Comparison of ENCODE assay signal across 8 cellular contexts in the genomic region with DNA sequence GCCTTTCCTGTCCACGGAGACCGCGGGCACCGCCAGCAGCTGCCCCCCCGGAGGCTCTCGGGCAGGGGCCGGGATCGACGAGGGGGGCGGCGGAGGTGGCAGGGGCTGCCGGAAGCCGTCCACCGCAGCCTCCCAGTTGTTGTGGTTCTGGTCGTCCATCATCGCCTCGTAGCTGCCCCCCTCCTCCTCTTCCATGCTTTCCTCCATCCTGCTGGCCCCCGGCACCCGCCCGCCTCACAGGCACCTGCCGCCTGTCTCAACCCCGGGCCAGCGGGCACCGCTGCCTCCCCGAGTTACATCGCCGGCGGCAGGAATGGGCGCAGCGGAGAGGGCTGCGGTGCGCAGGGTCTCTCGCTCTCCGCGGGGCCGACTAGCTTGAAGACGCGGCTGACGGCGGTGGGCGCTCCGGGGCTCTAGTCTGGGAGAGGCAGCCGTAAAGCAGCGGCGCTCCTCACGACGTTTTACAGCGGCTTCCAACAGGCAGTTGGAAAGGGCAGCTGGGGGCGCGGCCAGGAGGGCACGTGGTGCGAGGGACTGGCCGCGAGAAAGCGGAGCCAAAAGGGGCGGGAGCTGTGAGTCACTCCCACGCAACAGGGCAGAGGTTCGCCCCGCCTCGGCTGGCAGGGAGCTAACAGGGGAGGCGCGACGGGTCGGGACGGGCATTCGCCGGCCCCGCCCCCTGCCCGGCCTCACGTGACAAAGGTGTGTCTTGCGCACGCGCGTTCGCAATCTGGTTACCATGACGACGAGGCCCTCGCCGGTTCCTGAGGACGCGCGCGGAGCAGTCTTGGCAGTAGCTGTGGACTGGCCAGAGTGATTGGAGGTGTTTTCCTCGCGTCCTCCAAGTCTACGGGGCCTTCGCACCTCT. TPM values are rescaled to one million over a fixed set of nuclear protein-coding genes. Genes with fewer than 3 reads are reported as not detected.
DNase-seq lines count a peak whose midpoint lies in the region; ATAC-seq and TF ChIP-seq lines count a peak whose summit lies in the region.

CACUL1 (minus strand) TSS at position 415 of the 868 bp plus-strand sequence; CDS start at position 207, 208 bp downstream.

- peaks cover 4% of the 10 kb centered on the region; the same call in 1 of the 2 replicates for H3K36me3 ChIP-seq in RWPE2 (ENCODE audit: low read depth)

- ATAC-seq in RWPE2 (ENCODE audit: low read depth) (peak; percentile 81), natural killer cell (peak; percentile 95 to 99 (median 97))

- peaks cover 27% of the 10 kb centered on the region for H3K4me1 Mint-ChIP-seq in activated T-helper 2 cell treated with anti-CD3 and anti-CD28 coated beads, Interferon-gamma antibody, Interleukin-2, Interleukin-4, amounts not matched to agents 10 μg/mL and 5 μg/mL and 100 μg/mL, durations not matched to agents 14 hours and 24 hours and 36 hours (ENCODE audit: low read depth)
- H3K4me1 Mint-ChIP-seq in natural killer cell, result peaks cover 32 to 39% of the 10 kb centered on the region in 2 donors

- H3K4me3 ChIP-seq in RWPE2 (ENCODE audit: severe bottlenecking), result peak within 1 kb of the TSS; percentile 78

- TF ChIP-seq CTCF in RWPE2 (IDR thresholded peaks at IDR 0.05; ENCODE audit: poor library complexity, severe bottlenecking) (no peak), natural killer cell (IDR thresholded peaks at IDR 0.05) (no peak)

- peak within 1 kb of the TSS; percentile 79 for H3K27ac Mint-ChIP-seq in activated T-helper 2 cell treated with anti-CD3 and anti-CD28 coated beads, Interferon-gamma antibody, Interleukin-2, Interleukin-4, amounts not matched to agents 10 μg/mL and 5 μg/mL and 100 μg/mL, durations not matched to agents 14 hours and 24 hours and 36 hours
- peak within 1 kb of the TSS; percentile 92 to 95 for H3K27ac Mint-ChIP-seq in natural killer cell

- peaks cover 16% of the 10 kb centered on the region for H3K4me1 ChIP-seq in RWPE2 (ENCODE audit: insufficient read depth, poor library complexity, severe bottlenecking)

- intact Hi-C loops in activated T-helper 2 cell treated with anti-CD3 and anti-CD28 coated beads, Interferon-gamma antibody, Interleukin-2, Interleukin-4, amounts not matched to agents 10 μg/mL and 5 μg/mL and 100 μg/mL, durations not matched to agents 14 hours and 24 hours and 36 hours (cut with micrococcal nuclease), result loop anchor here (1.0 to 10.0 kb wide), 4 partner anchors 22 to 412 kb away; partner anchors contain the start of genes FAM204A and SFXN4
- intact Hi-C loops in natural killer cell (cut with micrococcal nuclease), result loop anchor here (1.0 to 10.0 kb wide), 3 partner anchors 19 to 840 kb away; partner anchors contain the start of gene TIAL1

- no peaks in the 10 kb centered on the region for H3K9me3 ChIP-seq in RWPE2 (ENCODE audit: severe bottlenecking)

- H3K27me3 ChIP-seq in RWPE2 (ENCODE audit: insufficient read depth, poor library complexity, severe bottlenecking), result no peaks in the 10 kb centered on the region

- peak within 1 kb of the TSS; percentile 73 for H3K27ac ChIP-seq in RWPE2 (ENCODE audit: poor library complexity, severe bottlenecking)

- H3K27me3 Mint-ChIP-seq in activated T-helper 2 cell treated with anti-CD3 and anti-CD28 coated beads, Interferon-gamma antibody, Interleukin-2, Interleukin-4, amounts not matched to agents 10 μg/mL and 5 μg/mL and 100 μg/mL, durations not matched to agents 14 hours and 24 hours and 36 hours (ENCODE audit: low read depth), result peaks cover 14% of the 10 kb centered on the region
- H3K27me3 Mint-ChIP-seq in natural killer cell (ENCODE audit: low read depth in 2 of 2), result peaks cover 0 to 7% of the 10 kb centered on the region in 2 donors

- H3K4me3 Mint-ChIP-seq in activated T-helper 2 cell treated with anti-CD3 and anti-CD28 coated beads, Interferon-gamma antibody, Interleukin-2, Interleukin-4, amounts not matched to agents 10 μg/mL and 5 μg/mL and 100 μg/mL, durations not matched to agents 14 hours and 24 hours and 36 hours (ENCODE audit: low read depth), result peak within 1 kb of the TSS; percentile 91
- peak within 1 kb of the TSS; percentile 92 for H3K4me3 Mint-ChIP-seq in natural killer cell

- peak; percentile 99 for DNase-seq in EH (ENCODE audit: low read depth)
- DNase-seq in H4 (ENCODE audit: low spot score), result peak; percentile 98
- peak; percentile 99 for DNase-seq in LoVo (ENCODE audit: low spot score)
- DNase-seq in RWPE2 (ENCODE audit: low spot score), result peak; percentile 100
- DNase-seq in activated T-helper 2 cell treated with anti-CD3 and anti-CD28 coated beads, Interferon-gamma antibody, Interleukin-2, Interleukin-4, amounts not matched to agents 10 μg/mL and 5 μg/mL and 100 μg/mL, durations not matched to agents 14 hours and 24 hours and 36 hours (ENCODE audit: low spot score), result peak; percentile 100
- DNase-seq in fibroblast of peridontal ligament (ENCODE audit: extremely low read depth), result peak; percentile 99
- DNase-seq in natural killer cell, result peak; percentile 99
- peak; percentile 100 for DNase-seq in stimulated activated naive CD4-positive, alpha-beta T cell treated with Interleukin-2 at 50 U/mL for 16 hours (lab: John Stamatoyannopoulos, UW)

- peaks cover 17% of the 10 kb centered on the region for H3K36me3 Mint-ChIP-seq in activated T-helper 2 cell treated with anti-CD3 and anti-CD28 coated beads, Interferon-gamma antibody, Interleukin-2, Interleukin-4, amounts not matched to agents 10 μg/mL and 5 μg/mL and 100 μg/mL, durations not matched to agents 14 hours and 24 hours and 36 hours (ENCODE audit: low read depth)
- H3K36me3 Mint-ChIP-seq in natural killer cell, result no peaks in the 10 kb centered on the region

- no peaks in the 10 kb centered on the region for H3K9me3 Mint-ChIP-seq in activated T-helper 2 cell treated with anti-CD3 and anti-CD28 coated beads, Interferon-gamma antibody, Interleukin-2, Interleukin-4, amounts not matched to agents 10 μg/mL and 5 μg/mL and 100 μg/mL, durations not matched to agents 14 hours and 24 hours and 36 hours
- H3K9me3 Mint-ChIP-seq in natural killer cell, result no peaks in the 10 kb centered on the region

RNA-seq across cellular contexts. Expression of gene CACUL1, which starts in this region (rescaled TPM):
- 15.6 and 16.3 TPM in 2 replicates for total RNA-seq in H4 (2014; rRNA removed; shearing (Covaris generic))
- 22.2 and 25.3 TPM in 2 replicates for total RNA-seq in activated T-helper 2 cell treated with anti-CD3 and anti-CD28 coated beads, Interferon-gamma antibody, Interleukin-2, Interleukin-4, amounts not matched to agents 10 μg/mL and 5 μg/mL and 100 μg/mL, durations not matched to agents 14 hours and 24 hours and 36 hours
- 10 to 100 TPM; 45.4 to 65.9 (median 47.6) TPM for total RNA-seq in natural killer cell

Comparison
In these comparisons a context has a peak if more than half of its experiments do, and no peak if none do; other contexts are left out.
1. Peak in every context shown above with its lines: DNase-seq, ATAC-seq, H3K4me3 ChIP-seq and H3K27ac ChIP-seq.